ENCODE assay signal across 10 cellular contexts in genomic region chr21:46052703-46053651, GRCh38. TPM values are rescaled to one million over a fixed set of nuclear protein-coding genes. Genes with fewer than 3 reads are reported as not detected.
DNase-seq lines count a peak whose midpoint lies in the region; ATAC-seq and TF ChIP-seq lines count a peak whose summit lies in the region.
"Had no signal": no experiment of that assay in that cellular context is flagged by ENCODE, and none has a peak within 500 bp of the region (broad histone marks: within the 10 kb centered on the region; RNA-seq: fewer than 3 reads in every experiment).

No MANE protein-coding gene starts in this region.

- no peak for TF ChIP-seq POLR2A in transverse colon (IDR thresholded peaks at IDR 0.05)

- in situ Hi-C loops in transverse colon (cut with MboI; ENCODE audit: low pct_ligation_motif_present in 1 of 4, low pct_unique_long_range_greater_than_20kb in 1 of 4, low sequenced_read_pairs in 3 of 4) = no loop called here

- no peak overlapping the region for H3K9ac ChIP-seq in neural progenitor cell

- H3K4me1 Mint-ChIP-seq in neural progenitor cell = peaks cover 25% of the 10 kb centered on the region

- ATAC-seq in GM18519 (IDR thresholded peaks at IDR 0.05; ENCODE audit: low FRiP score, unreplicated experiment) = no peak
- no peak for ATAC-seq in HG02571 (IDR thresholded peaks at IDR 0.05; ENCODE audit: unreplicated experiment)

- H3K4me3 Mint-ChIP-seq in neural progenitor cell = no peak overlapping the region
- H3K4me3 Mint-ChIP-seq: CD14-positive monocyte had no signal

- no peak overlapping the region for H3K27ac ChIP-seq in neural progenitor cell
- peak overlapping the region in 3 of 4 donors; percentile 91 to 95 (median 94) for H3K27ac ChIP-seq in transverse colon

- H3K27me3 ChIP-seq in neural progenitor cell = no peaks in the 10 kb centered on the region
- no peaks in the 10 kb centered on the region for H3K27me3 ChIP-seq in transverse colon
- H3K27me3 ChIP-seq: ascending aorta had no signal

- H3K4me3 ChIP-seq in neural progenitor cell (no peak overlapping the region), transverse colon (no peak overlapping the region)
- H3K4me3 ChIP-seq: ascending aorta had no signal

- intact Hi-C loops in transverse colon (cut with DNase I; ENCODE audit: low total_unique reads) = no loop called here

- H4K20me1 ChIP-seq in neural progenitor cell (ENCODE audit: low read depth) = no peaks in the 10 kb centered on the region

- peaks cover 9% of the 10 kb centered on the region for H3K27me3 Mint-ChIP-seq in neural progenitor cell (ENCODE audit: insufficient read depth, low read depth)

- no peak for TF ChIP-seq EP300 in transverse colon (IDR thresholded peaks at IDR 0.05; ENCODE audit: low read depth)

- peak; percentile 71 for DNase-seq in activated effector memory CD4-positive, alpha-beta T cell treated with anti-CD3 and anti-CD28 coated beads, Interleukin-2, amount 50 U/mL, for 16 hours
- DNase-seq in activated effector memory CD4-positive, alpha-beta T cell treated with Interleukin-2 at 50 U/mL for 16 hours = no peak
- DNase-seq in amniotic epithelial cell (ENCODE audit: low read depth) (peak; percentile 78), neural progenitor cell (ENCODE audit: low spot score) (no peak), transverse colon (no peak), D341Med (ENCODE audit: low spot score) (no peak)

- no peaks in the 10 kb centered on the region for H3F3A ChIP-seq in neural progenitor cell (ENCODE audit: low read depth)

- peaks cover 11% of the 10 kb centered on the region for H3K4me1 ChIP-seq in neural progenitor cell
- H3K4me1 ChIP-seq in transverse colon = peaks cover 10 to 41% (median 24%) of the 10 kb centered on the region in 4 donors

- H3K36me3 ChIP-seq in neural progenitor cell (no peaks in the 10 kb centered on the region), transverse colon (no peaks in the 10 kb centered on the region)
- H3K36me3 ChIP-seq: ascending aorta had no signal

- peak overlapping the region; percentile 53 for H3K27ac Mint-ChIP-seq in neural progenitor cell
- H3K27ac Mint-ChIP-seq: CD14-positive monocyte had no signal

- H3K9me3 Mint-ChIP-seq in neural progenitor cell = peaks cover 8% of the 10 kb centered on the region

- H3K9me3 ChIP-seq in neural progenitor cell (ENCODE audit: low read depth) = no peaks in the 10 kb centered on the region
- no peaks in the 10 kb centered on the region for H3K9me3 ChIP-seq in transverse colon
- H3K9me3 ChIP-seq: ascending aorta had no signal

- H2AFZ ChIP-seq in neural progenitor cell (replicated peaks) = no peak overlapping the region

- peaks cover 2% of the 10 kb centered on the region for H3K36me3 Mint-ChIP-seq in neural progenitor cell
- H3K36me3 Mint-ChIP-seq: CD14-positive monocyte had no signal

- no peak overlapping the region for H3K4me2 ChIP-seq in neural progenitor cell

- no peaks in the 10 kb centered on the region for H3K79me2 ChIP-seq in neural progenitor cell (ENCODE audit: low read depth)

- no peak for TF ChIP-seq CTCF in neural progenitor cell (IDR thresholded peaks at IDR 0.05)
- no peak for TF ChIP-seq CTCF in transverse colon (IDR thresholded peaks at IDR 0.05)

- WGBS in transverse colon (ENCODE audit: low coverage in 1 of 2), 2 donors = 65% methylated on average over 31 of the region's 31 CpGs; no CpG with 5 or more reads in 1 of the 2 donors

RNA-seq across cellular contexts. Expression of gene COL6A2, which starts 44.9 kb away (rescaled TPM):
- total RNA-seq in neural progenitor cell (ENCODE audit: low replicate concordance) = 5.2 and 22.8 TPM in 2 replicates
- 100 to 1,000 TPM; 172 to 550 (median 346) TPM for total RNA-seq in transverse colon

Comparison
In these comparisons a context has a peak if more than half of its experiments do, and no peak if none do; other contexts are left out.
1. DNase-seq: peak in activated effector memory CD4-positive, alpha-beta T cell treated with anti-CD3 and anti-CD28 coated beads, Interleukin-2, amount 50 U/mL, for 16 hours (single experiment) and amniotic epithelial cell (single experiment); none in activated effector memory CD4-positive, alpha-beta T cell treated with Interleukin-2 at 50 U/mL for 16 hours (single experiment), neural progenitor cell (single experiment), transverse colon (single experiment) and D341Med (single experiment).